Comparison of ENCODE assay signal across 17 cellular contexts in the genomic region with DNA sequence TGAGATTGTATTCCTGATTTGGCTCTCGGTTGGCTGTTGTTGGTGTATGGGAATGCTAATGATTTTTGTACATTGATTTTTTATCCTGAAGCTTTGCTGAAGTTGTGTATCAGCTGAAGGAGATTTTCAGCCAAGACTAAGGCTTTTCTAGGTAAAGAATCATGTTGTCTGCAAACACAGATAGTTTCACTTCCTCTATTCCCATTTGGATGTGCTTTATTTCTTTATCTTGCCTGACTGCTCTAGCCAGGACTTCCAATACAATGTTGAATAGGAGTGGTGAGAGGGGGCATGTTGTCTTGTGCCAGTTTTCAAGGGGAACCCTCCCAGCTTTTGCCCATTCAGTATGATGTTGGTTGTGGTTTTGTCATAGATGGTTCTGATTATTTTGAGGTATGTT.
"Had no signal": no experiment of that assay in that cellular context is flagged by ENCODE, and none has a peak within 500 bp of the region (broad histone marks: within the 10 kb centered on the region; RNA-seq: fewer than 3 reads in every experiment).

No MANE protein-coding gene starts in this region.

- H3K27ac ChIP-seq: esophagus squamous epithelium, gastroesophageal sphincter, pancreas had no signal

- H3K4me1 ChIP-seq: esophagus squamous epithelium, gastroesophageal sphincter, pancreas had no signal

- H3K27me3 ChIP-seq: esophagus squamous epithelium, pancreas had no signal

- H3K9me3 ChIP-seq: esophagus squamous epithelium, gastroesophageal sphincter, pancreas had no signal

- DNase-seq: esophagus squamous epithelium; foreskin fibroblast; glutamatergic neuron; kidney; left cardiac atrium; left ventricle myocardium superior; mesenchymal stem cell; midbrain; occipital lobe; pancreas; right cardiac atrium; small intestine; stimulated activated CD4-positive, alpha-beta T cell treated with anti-CD3 and anti-CD28 coated beads, Interleukin-12 subunit alpha, Interleukin-12 subunit beta, amount 100 ng/mL, for 4 hours; stimulated activated naive CD4-positive, alpha-beta T cell treated with Interleukin-2 at 50 U/mL for 16 hours; trophoblast cell had no signal

- ATAC-seq: gastroesophageal sphincter, left cardiac atrium, left ventricle myocardium superior, pancreas, right cardiac atrium had no signal

- H3K36me3 ChIP-seq: esophagus squamous epithelium, gastroesophageal sphincter, pancreas had no signal

- H3K4me3 ChIP-seq: esophagus squamous epithelium, gastroesophageal sphincter, lung, pancreas had no signal
